Comparison of ENCODE assay signal across 8 cellular contexts in genomic region chr2:102841107-102841840, GRCh38.
A peak's percentile ranks its signal among the peaks of the same experiment; 100 is the strongest.
DNase-seq lines count a peak whose midpoint lies in the region; TF ChIP-seq lines count a peak whose summit lies in the region.

No MANE protein-coding gene starts in this region.

- H3K36me3 ChIP-seq in HAP-1 (replicated peaks) = no peaks in the 10 kb centered on the region

- peak; percentile 79 for TF ChIP-seq CTCF in NB4 (IDR thresholded peaks at IDR 0.05; ENCODE audit: low read depth, low read length)
- TF ChIP-seq CTCF in WI38 (IDR thresholded peaks at IDR 0.05; ENCODE audit: low read depth, low read length) = peak; percentile 44
- TF ChIP-seq CTCF in fibroblast of villous mesenchyme (IDR thresholded peaks at IDR 0.05; ENCODE audit: insufficient read depth, low read depth, low read length) = peak; percentile 58

- in situ Hi-C loops in HAP-1 (cut with MboI; ENCODE audit: low sequenced_read_pairs) = no loop called here

- H3K9me3 Mint-ChIP-seq in activated CD4-positive, alpha-beta T cell treated with anti-CD3 and anti-CD28 coated beads, Interleukin-2, amount 10 ng/mL, durations not matched to agents 7 days and 5 days = no peaks in the 10 kb centered on the region

- H3K4me1 ChIP-seq in HAP-1 = no peaks in the 10 kb centered on the region

- CTCF ChIA-PET in activated CD4-positive, alpha-beta T cell treated with anti-CD3 and anti-CD28 coated beads, Interleukin-2, amount 10 ng/mL, durations not matched to agents 7 days and 5 days (lab: Charles Lee) = interaction anchor here (0.7 to 1.0 kb wide), 2 partner anchors 12 to 14 kb away, joined by 3 to 5 read pairs; no protein-coding TSS in a partner anchor

- H3K4me3 Mint-ChIP-seq in activated CD4-positive, alpha-beta T cell treated with anti-CD3 and anti-CD28 coated beads, Interleukin-2, amount 10 ng/mL, durations not matched to agents 7 days and 5 days = no peak overlapping the region

- DNase-seq in activated CD4-positive, alpha-beta T cell treated with anti-CD3 and anti-CD28 coated beads, Interleukin-2, amount 10 ng/mL, durations not matched to agents 7 days and 5 days = peak; percentile 51
- no peak for DNase-seq in activated CD4-positive, alpha-beta T cell treated with anti-CD3 and anti-CD28 coated beads for 4 hours
- peak; percentile 38 to 68 for DNase-seq in HAP-1 (ENCODE audit: low spot score in 2 of 2)
- DNase-seq in NB4 (ENCODE audit: low read depth) = peak; percentile 71
- peak; percentile 30 for DNase-seq in fibroblast of villous mesenchyme (ENCODE audit: low read depth)
- peak; percentile 46 for DNase-seq in occipital lobe (lab: John Stamatoyannopoulos, UW)
- DNase-seq in stimulated activated naive CD4-positive, alpha-beta T cell (lab: John Stamatoyannopoulos, UW) = no peak

- H3K4me3 ChIP-seq in HAP-1 (no peak overlapping the region), NB4 (ENCODE audit: low read depth, low read length) (no peak overlapping the region), WI38 (ENCODE audit: low read depth, low read length) (no peak overlapping the region), fibroblast of villous mesenchyme (ENCODE audit: low read depth, low read length) (no peak overlapping the region)

- H3K27me3 Mint-ChIP-seq in activated CD4-positive, alpha-beta T cell treated with anti-CD3 and anti-CD28 coated beads, Interleukin-2, amount 10 ng/mL, durations not matched to agents 7 days and 5 days = no peaks in the 10 kb centered on the region

- no peaks in the 10 kb centered on the region for H3K9me3 ChIP-seq in HAP-1

- no peaks in the 10 kb centered on the region for H3K36me3 Mint-ChIP-seq in activated CD4-positive, alpha-beta T cell treated with anti-CD3 and anti-CD28 coated beads, Interleukin-2, amount 10 ng/mL, durations not matched to agents 7 days and 5 days (ENCODE audit: low read depth)

- TF ChIP-seq POLR2A in NB4 (IDR thresholded peaks at IDR 0.05; ENCODE audit: extremely low read depth, insufficient read length) = no peak

- H3K27ac Mint-ChIP-seq in activated CD4-positive, alpha-beta T cell treated with anti-CD3 and anti-CD28 coated beads, Interleukin-2, amount 10 ng/mL, durations not matched to agents 7 days and 5 days = no peak overlapping the region

- H3K27me3 ChIP-seq in HAP-1 (ENCODE audit: low read depth) = no peaks in the 10 kb centered on the region

- POLR2A ChIA-PET in activated CD4-positive, alpha-beta T cell treated with anti-CD3 and anti-CD28 coated beads, Interleukin-2, amount 10 ng/mL, durations not matched to agents 7 days and 5 days (lab: Charles Lee) = no interaction called here

- H3K4me1 Mint-ChIP-seq in activated CD4-positive, alpha-beta T cell treated with anti-CD3 and anti-CD28 coated beads, Interleukin-2, amount 10 ng/mL, durations not matched to agents 7 days and 5 days = no peaks in the 10 kb centered on the region

Comparison
In these comparisons a context has a peak if more than half of its experiments do, and no peak if none do; other contexts are left out.
1. DNase-seq: peak in activated CD4-positive, alpha-beta T cell treated with anti-CD3 and anti-CD28 coated beads, Interleukin-2, amount 10 ng/mL, durations not matched to agents 7 days and 5 days (single experiment), HAP-1 (2 of 2), NB4 (single experiment), fibroblast of villous mesenchyme (single experiment) and occipital lobe (single experiment); none in activated CD4-positive, alpha-beta T cell treated with anti-CD3 and anti-CD28 coated beads for 4 hours (0 of 2) and stimulated activated naive CD4-positive, alpha-beta T cell (0 of 6).
2. Peak in every context shown above with its lines, with median percentiles within 50 percentile points of each other: CTCF ChIP-seq.